Comparison of ENCODE assay signal across 8 cellular contexts in genomic region chr16:63461248-63461841, GRCh38.
DNase-seq lines count a peak whose midpoint lies in the region; ATAC-seq and TF ChIP-seq lines count a peak whose summit lies in the region.

No MANE protein-coding gene starts in this region.

- H3K27ac ChIP-seq in liver (ENCODE audit: low read depth in 1 of 2, low read length in 2 of 2) (no peak overlapping the region), spleen (no peak overlapping the region)

- H3K36me3 Mint-ChIP-seq in activated CD4-positive, alpha-beta memory T cell treated with anti-CD3 and anti-CD28 coated beads for 36 hours = no peaks in the 10 kb centered on the region

- H3K4me1 Mint-ChIP-seq in activated CD4-positive, alpha-beta memory T cell treated with anti-CD3 and anti-CD28 coated beads for 36 hours (ENCODE audit: low read depth) = no peaks in the 10 kb centered on the region

- no peak overlapping the region for H3K27ac Mint-ChIP-seq in activated CD4-positive, alpha-beta memory T cell treated with anti-CD3 and anti-CD28 coated beads for 36 hours

- H3K27me3 ChIP-seq in liver (ENCODE audit: control insufficient read depth in 4 of 4, insufficient read depth in 4 of 4, low read length in 3 of 4) = no peaks in the 10 kb centered on the region
- no peaks in the 10 kb centered on the region for H3K27me3 ChIP-seq in spleen (replicated peaks in 1 of 7)

- H3K9me3 ChIP-seq in liver (ENCODE audit: control insufficient read depth in 4 of 4, low read length in 3 of 4) = no peaks in the 10 kb centered on the region
- peaks cover 0 to 11% (median 0%) of the 10 kb centered on the region in 8 donors for H3K9me3 ChIP-seq in spleen

- no peaks in the 10 kb centered on the region for H3K4me1 ChIP-seq in liver (ENCODE audit: control insufficient read depth in 4 of 4, insufficient read depth in 4 of 4, low read length in 3 of 4)
- H3K4me1 ChIP-seq in spleen = no peaks in the 10 kb centered on the region

- DNase-seq in EH (ENCODE audit: low read depth) = peak; percentile 38
- DNase-seq in NCI-H2029 (lab: John Stamatoyannopoulos, UW) = peak; percentile 22
- peak; percentile 13 for DNase-seq in brain pericyte (ENCODE audit: low read depth, low spot score)
- no peak for DNase-seq in stimulated activated CD4-positive, alpha-beta T cell treated with anti-CD3 and anti-CD28 coated beads, Interleukin-2, amount 100 ng/mL, for 48 hours
- no peak for DNase-seq in spleen
- DNase-seq in activated CD4-positive, alpha-beta memory T cell treated with anti-CD3 and anti-CD28 coated beads for 36 hours = no peak

- WGBS in liver = 68% methylated on average over 3 of the region's 3 CpGs
- WGBS in spleen, 5 donors = 73 to 86% (median 81%) methylated on average over 3 of the region's 3 CpGs

- no peak overlapping the region for H3K9ac ChIP-seq in liver (ENCODE audit: low read depth in 1 of 2, low read length in 2 of 2)

- TF ChIP-seq POLR2A in spleen (IDR thresholded peaks at IDR 0.05) = no peak

- no peaks in the 10 kb centered on the region for H3K27me3 Mint-ChIP-seq in activated CD4-positive, alpha-beta memory T cell treated with anti-CD3 and anti-CD28 coated beads for 36 hours

- intact Hi-C loops in spleen (cut with DNase I; ENCODE audit: low total_unique reads) = no loop called here
- intact Hi-C loops in activated CD4-positive, alpha-beta memory T cell treated with anti-CD3 and anti-CD28 coated beads for 36 hours (cut with micrococcal nuclease) = no loop called here

- TF ChIP-seq CTCF in liver (IDR thresholded peaks at IDR 0.05; ENCODE audit: low read depth, low read length, missing input control) = peak; percentile 32
- peak in 4 of 11 experiments; percentile 18 to 37 (median 36) for TF ChIP-seq CTCF in spleen (IDR thresholded peaks at IDR 0.05 in 8 of 11, conservative IDR thresholded peaks at IDR 0.05 in 3 of 11)

- CTCF ChIA-PET in activated CD4-positive, alpha-beta memory T cell treated with anti-CD3 and anti-CD28 coated beads for 36 hours (lab: Charles Lee) = no interaction called here

- no peak for ATAC-seq in GM18861 (IDR thresholded peaks at IDR 0.05; ENCODE audit: unreplicated experiment)

- no peak overlapping the region for H3K4me3 ChIP-seq in liver (ENCODE audit: low read depth in 1 of 3, low read length in 3 of 3)
- H3K4me3 ChIP-seq in spleen = no peak overlapping the region

- peak; percentile 70 to 72 for TF ChIP-seq RAD21 in liver (IDR thresholded peaks at IDR 0.05)

- POLR2A ChIA-PET in activated CD4-positive, alpha-beta memory T cell treated with anti-CD3 and anti-CD28 coated beads for 36 hours (lab: Charles Lee) = no interaction called here

- H3K4me3 Mint-ChIP-seq in activated CD4-positive, alpha-beta memory T cell treated with anti-CD3 and anti-CD28 coated beads for 36 hours = no peak overlapping the region

- peaks cover 49% of the 10 kb centered on the region for H3K9me3 Mint-ChIP-seq in activated CD4-positive, alpha-beta memory T cell treated with anti-CD3 and anti-CD28 coated beads for 36 hours

- H3K36me3 ChIP-seq in liver (ENCODE audit: control insufficient read depth in 4 of 4, insufficient read depth in 3 of 4, low read depth in 1 of 4, low read length in 3 of 4) (no peaks in the 10 kb centered on the region), spleen (no peaks in the 10 kb centered on the region)

TF ChIP-seq in liver, 16 proteins besides CTCF, POLR2A, EP300 and RAD21:
- no peak for TF ChIP-seq ZBTB33 (IDR thresholded peaks at IDR 0.05)
- TF ChIP-seq MAX (IDR thresholded peaks at IDR 0.05) = no peak
- no peak for TF ChIP-seq HNF4A (conservative IDR thresholded peaks at IDR 0.05)
- TF ChIP-seq GABPA (IDR thresholded peaks at IDR 0.05 in 1 of 2, conservative IDR thresholded peaks at IDR 0.05 in 1 of 2) = no peak
- TF ChIP-seq HNF4G (IDR thresholded peaks at IDR 0.05) = no peak
- TF ChIP-seq RXRA (IDR thresholded peaks at IDR 0.05) = no peak
- no peak for TF ChIP-seq ATF3 (IDR thresholded peaks at IDR 0.05)
- TF ChIP-seq FOXA2 (IDR thresholded peaks at IDR 0.05) = no peak
- TF ChIP-seq SP1 (IDR thresholded peaks at IDR 0.05) = no peak

Comparison
In these comparisons a context has a peak if more than half of its experiments do, and no peak if none do; other contexts are left out.
1. DNase-seq: peak in EH (single experiment), NCI-H2029 (single experiment) and brain pericyte (single experiment); none in stimulated activated CD4-positive, alpha-beta T cell treated with anti-CD3 and anti-CD28 coated beads, Interleukin-2, amount 100 ng/mL, for 48 hours (0 of 2), spleen (single experiment) and activated CD4-positive, alpha-beta memory T cell treated with anti-CD3 and anti-CD28 coated beads for 36 hours (single experiment).